23 cellular contexts compared by ENCODE assay signal in the genomic region with DNA sequence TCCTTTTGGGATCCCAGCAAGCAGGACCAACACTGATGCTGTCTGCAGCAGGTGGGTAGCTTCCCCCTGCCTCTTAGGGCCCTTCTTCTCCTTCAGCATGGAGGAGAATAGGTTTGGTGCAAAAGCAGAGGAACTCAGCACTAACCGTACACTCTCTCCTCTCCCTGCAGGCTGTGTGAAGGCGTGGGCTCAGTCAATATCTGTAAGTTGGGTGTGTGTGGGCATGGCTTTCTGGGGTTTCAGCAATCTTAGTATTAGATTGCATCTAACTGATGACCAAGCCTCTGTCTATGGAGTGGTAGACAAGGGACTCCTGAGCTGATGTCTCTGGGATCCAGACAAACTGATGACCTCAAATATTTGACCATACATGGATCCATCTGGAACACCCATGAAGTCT. TPM values are rescaled to one million over a fixed set of nuclear protein-coding genes. Genes with fewer than 3 reads are reported as not detected.
"Had no signal": no experiment of that assay in that cellular context is flagged by ENCODE, and none has a peak within 500 bp of the region (broad histone marks: within the 10 kb centered on the region; RNA-seq: fewer than 3 reads in every experiment).

No MANE protein-coding gene starts in this region.

- H3K4me1 ChIP-seq: Peyer's patch, SJSA1 had no signal

- H3K27me3 ChIP-seq: Peyer's patch had no signal

- H3K27ac ChIP-seq: brain microvascular endothelial cell, cardiac muscle cell, Peyer's patch, RWPE1, SJSA1 had no signal

- H3K9me3 ChIP-seq: Peyer's patch, SJSA1 had no signal

- H3K36me3 ChIP-seq: brain microvascular endothelial cell, cardiac muscle cell, Peyer's patch, SJSA1 had no signal

- H3K4me3 ChIP-seq: cardiac muscle cell, K562, Peyer's patch, SJSA1 had no signal

- DNase-seq: activated CD4-positive, alpha-beta T cell treated with anti-CD3 and anti-CD28 coated beads for 4 hours; activated CD8-positive, alpha-beta memory T cell treated with anti-CD3 and anti-CD28 coated beads, Interleukin-2, amount 50 U/mL, for 4 hours; activated CD8-positive, alpha-beta T cell treated with anti-CD3 and anti-CD28 coated beads for 36 hours; activated naive CD4-positive, alpha-beta T cell treated with Interleukin-2 at 50 U/mL for 16 hours; activated T-cell treated with anti-CD3 and anti-CD28 coated beads, Interleukin-2, amount 50 U/mL, for 72 hours; brain microvascular endothelial cell; Karpas-422; MM.1S; NCI-H1105; NCI-H1436; NCI-H2029 treated with DMSO at 0.1 percent for 48 hours; NCI-H510A treated with DMSO at 0.1 percent for 48 hours; NK-92 treated with Interleukin-12 subunit alpha and Interleukin-12 subunit beta, amount 100 ng/mL, for 24 hours; Peyer's patch; SHP77; SW 1271 had no signal

RNA-seq across cellular contexts. Expression of gene KRT85, which starts 14.3 kb away (rescaled TPM):
- total RNA-seq: activated CD8-positive, alpha-beta T cell treated with anti-CD3 and anti-CD28 coated beads for 36 hours; activated T-cell treated with anti-CD3 and anti-CD28 coated beads, Interleukin-2, amount 50 U/mL, for 72 hours; activated T-helper 2 cell treated with anti-CD3 and anti-CD28 coated beads, Interferon-gamma antibody, Interleukin-2, Interleukin-4, amounts not matched to agents 10 μg/mL and 5 μg/mL and 100 μg/mL, durations not matched to agents 14 hours and 24 hours and 36 hours; K562; Peyer's patch; SJSA1; T-helper 1 cell treated with Interleukin-12 subunit alpha and Interleukin-12 subunit beta and Interleukin-4 antibody, amounts not matched to agents 30 ng/mL and 1 ng/mL, for 36 hours had no signal
- polyA plus RNA-seq: adipose tissue, cardiac muscle cell, K562 had no signal

RNA-seq across cellular contexts. Expression of gene KRT83, which starts 31.8 kb away (rescaled TPM):
- total RNA-seq: activated CD8-positive, alpha-beta T cell treated with anti-CD3 and anti-CD28 coated beads for 36 hours; activated T-cell treated with anti-CD3 and anti-CD28 coated beads, Interleukin-2, amount 50 U/mL, for 72 hours; activated T-helper 2 cell treated with anti-CD3 and anti-CD28 coated beads, Interferon-gamma antibody, Interleukin-2, Interleukin-4, amounts not matched to agents 10 μg/mL and 5 μg/mL and 100 μg/mL, durations not matched to agents 14 hours and 24 hours and 36 hours; cardiac muscle cell; K562; Peyer's patch; SJSA1; T-helper 1 cell treated with Interleukin-12 subunit alpha and Interleukin-12 subunit beta and Interleukin-4 antibody, amounts not matched to agents 30 ng/mL and 1 ng/mL, for 36 hours had no signal
- polyA plus RNA-seq: adipose tissue, cardiac muscle cell, K562 had no signal

RNA-seq across cellular contexts. Expression of gene KRT84, which starts 32.5 kb away (rescaled TPM):
- total RNA-seq: activated CD8-positive, alpha-beta T cell treated with anti-CD3 and anti-CD28 coated beads for 36 hours; activated T-cell treated with anti-CD3 and anti-CD28 coated beads, Interleukin-2, amount 50 U/mL, for 72 hours; activated T-helper 2 cell treated with anti-CD3 and anti-CD28 coated beads, Interferon-gamma antibody, Interleukin-2, Interleukin-4, amounts not matched to agents 10 μg/mL and 5 μg/mL and 100 μg/mL, durations not matched to agents 14 hours and 24 hours and 36 hours; cardiac muscle cell; K562; Peyer's patch; SJSA1; T-helper 1 cell treated with Interleukin-12 subunit alpha and Interleukin-12 subunit beta and Interleukin-4 antibody, amounts not matched to agents 30 ng/mL and 1 ng/mL, for 36 hours had no signal
- polyA plus RNA-seq: adipose tissue, cardiac muscle cell, K562 had no signal

RNA-seq across cellular contexts. Expression of gene KRT82, which starts 53.2 kb away (rescaled TPM):
- total RNA-seq: activated CD8-positive, alpha-beta T cell treated with anti-CD3 and anti-CD28 coated beads for 36 hours; activated T-cell treated with anti-CD3 and anti-CD28 coated beads, Interleukin-2, amount 50 U/mL, for 72 hours; activated T-helper 2 cell treated with anti-CD3 and anti-CD28 coated beads, Interferon-gamma antibody, Interleukin-2, Interleukin-4, amounts not matched to agents 10 μg/mL and 5 μg/mL and 100 μg/mL, durations not matched to agents 14 hours and 24 hours and 36 hours; cardiac muscle cell; K562; Peyer's patch; SJSA1; T-helper 1 cell treated with Interleukin-12 subunit alpha and Interleukin-12 subunit beta and Interleukin-4 antibody, amounts not matched to agents 30 ng/mL and 1 ng/mL, for 36 hours had no signal
- polyA plus RNA-seq: adipose tissue, cardiac muscle cell, K562 had no signal
